10 cellular contexts compared by ENCODE assay signal in the genomic region with DNA sequence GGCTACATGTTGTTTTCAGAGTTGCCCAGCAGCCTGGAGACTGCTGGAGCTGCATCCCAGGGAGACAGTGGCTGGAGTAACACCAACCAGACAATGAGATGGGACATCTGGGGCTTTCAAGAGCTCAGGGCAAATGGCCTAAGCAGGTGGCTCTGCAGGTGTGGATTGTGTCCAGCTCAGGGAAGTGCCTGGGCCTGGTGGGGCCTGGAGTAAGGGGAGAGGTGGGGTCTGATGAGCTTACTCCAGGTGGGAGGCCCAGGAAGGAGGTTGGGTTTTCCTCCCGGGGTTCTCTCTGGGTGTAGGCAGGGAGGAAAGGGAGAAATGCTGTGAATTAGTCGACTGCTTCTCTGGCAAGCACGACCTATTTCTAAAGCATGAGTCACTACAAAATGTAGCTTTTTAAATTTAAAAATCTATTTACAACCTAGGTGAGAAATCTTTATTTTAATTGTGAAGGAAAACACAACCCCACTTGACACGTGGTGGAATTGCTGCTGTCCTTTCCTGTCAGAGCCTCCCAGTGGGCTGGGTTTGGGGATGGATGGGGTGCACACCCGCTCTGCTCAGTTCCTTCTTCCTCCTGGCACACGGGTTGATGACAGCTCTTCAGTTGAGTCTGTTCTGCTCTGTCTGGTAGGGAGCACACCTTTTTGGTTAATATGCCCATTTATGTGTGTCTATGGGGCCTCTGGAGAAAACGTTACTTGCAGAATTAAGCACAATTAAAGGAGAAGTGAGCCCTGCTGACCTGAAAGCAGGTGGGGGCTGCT.
A peak's percentile ranks its signal among the peaks of the same experiment; 100 is the strongest.
DNase-seq lines count a peak whose midpoint lies in the region; ATAC-seq and TF ChIP-seq lines count a peak whose summit lies in the region.
"Had no signal": no experiment of that assay in that cellular context is flagged by ENCODE, and none has a peak within 500 bp of the region (broad histone marks: within the 10 kb centered on the region; RNA-seq: fewer than 3 reads in every experiment).

No MANE protein-coding gene starts in this region.

- TF ChIP-seq CTCF in choroid plexus epithelial cell (conservative IDR thresholded peaks at IDR 0.05; ENCODE audit: low read depth, low read length) = no peak
- TF ChIP-seq CTCF in osteoblast (IDR thresholded peaks at IDR 0.05; ENCODE audit: extremely low read depth, low read depth, low read length) = no peak

- H3K4me1 ChIP-seq in Karpas-422 (ENCODE audit: low read length) (peaks cover 93% of the 10 kb centered on the region), osteoblast (ENCODE audit: insufficient read depth, low read length) (peaks cover 49% of the 10 kb centered on the region)

- H3K27me3 ChIP-seq in Karpas-422 (ENCODE audit: low read length) (peaks cover 2% of the 10 kb centered on the region; the same call in 1 of the 2 replicates), osteoblast (ENCODE audit: insufficient read depth, low read length) (no peaks in the 10 kb centered on the region)

- H4K20me1 ChIP-seq in Karpas-422 (ENCODE audit: insufficient read depth, low read depth, low read length) (no peaks in the 10 kb centered on the region), osteoblast (ENCODE audit: insufficient read depth, low read length) (peaks cover 59% of the 10 kb centered on the region)

- H3K27ac ChIP-seq in Karpas-422 (ENCODE audit: low read length) = peak overlapping the region; percentile 59
- no peak overlapping the region for H3K27ac ChIP-seq in osteoblast (ENCODE audit: low read depth, low read length)

- H3K9me2 ChIP-seq in Karpas-422 (replicated peaks; ENCODE audit: insufficient read depth, low read length) = no peaks in the 10 kb centered on the region

- H3K4me3 ChIP-seq in Karpas-422 (ENCODE audit: low read length) (peak overlapping the region; percentile 35; the same call in 1 of the 2 replicates), choroid plexus epithelial cell (ENCODE audit: low read depth, low read length) (no peak overlapping the region), osteoblast (ENCODE audit: insufficient read depth, low read length) (no peak overlapping the region)

- no peaks in the 10 kb centered on the region for H3K79me2 ChIP-seq in Karpas-422 (ENCODE audit: low read length)
- peaks cover 58% of the 10 kb centered on the region for H3K79me2 ChIP-seq in osteoblast (ENCODE audit: insufficient read depth, low read length)

- H3K36me3 ChIP-seq in Karpas-422 (ENCODE audit: insufficient read depth, low read length) = no peaks in the 10 kb centered on the region
- no peaks in the 10 kb centered on the region for H3K36me3 ChIP-seq in osteoblast (ENCODE audit: insufficient read depth, low read length)

- H3K4me2 ChIP-seq in Karpas-422 (ENCODE audit: low read depth, low read length, poor library complexity, severe bottlenecking) (peak overlapping the region; percentile 61), osteoblast (ENCODE audit: insufficient read depth, low read length) (peak overlapping the region; percentile 23)

- peak; percentile 75 for DNase-seq in DMS53 (lab: John Stamatoyannopoulos, UW)
- DNase-seq in Karpas-422 = peak; percentile 86
- peak; percentile 41 for DNase-seq in choroid plexus epithelial cell (ENCODE audit: low read depth)
- DNase-seq in osteoblast (ENCODE audit: insufficient read length, low spot score, missing footprints) = no peak
- DNase-seq in effector CD4-positive, alpha-beta T cell = no peak
- DNase-seq in middle frontal gyrus (ENCODE audit: extremely low spot score, low spot score) = no peak
- DNase-seq: MM.1S, T-helper 9 cell had no signal

- ATAC-seq in GM19455 (IDR thresholded peaks at IDR 0.05; ENCODE audit: unreplicated experiment) = no peak
- ATAC-seq: Panc1 had no signal

- peak overlapping the region; percentile 31 for H3K9ac ChIP-seq in Karpas-422 (ENCODE audit: low read length)

- H3K9me3 ChIP-seq in Karpas-422 (ENCODE audit: low read length) (no peaks in the 10 kb centered on the region), osteoblast (ENCODE audit: low read depth, low read length) (no peaks in the 10 kb centered on the region)

- H2AFZ ChIP-seq in Karpas-422 (ENCODE audit: low read length) = no peak overlapping the region
- no peak overlapping the region for H2AFZ ChIP-seq in osteoblast (ENCODE audit: low read length)

Comparison
In these comparisons a context has a peak if more than half of its experiments do, and no peak if none do; other contexts are left out.
1. DNase-seq: peak in DMS53 (single experiment), Karpas-422 (single experiment) and choroid plexus epithelial cell (single experiment); none in osteoblast (single experiment), effector CD4-positive, alpha-beta T cell (single experiment) and middle frontal gyrus (single experiment).